9 cellular contexts compared by ENCODE assay signal in genomic region chr2:189763908-189764661, GRCh38.
A peak's percentile ranks its signal among the peaks of the same experiment; 100 is the strongest.
DNase-seq lines count a peak whose midpoint lies in the region; ATAC-seq and TF ChIP-seq lines count a peak whose summit lies in the region.
"Had no signal": no experiment of that assay in that cellular context is flagged by ENCODE, and none has a peak within 500 bp of the region (broad histone marks: within the 10 kb centered on the region; RNA-seq: fewer than 3 reads in every experiment).

No MANE protein-coding gene starts in this region.

- peaks cover 7% of the 10 kb centered on the region for H3K4me1 ChIP-seq in RWPE2 (ENCODE audit: insufficient read depth, poor library complexity, severe bottlenecking)

- TF ChIP-seq CTCF in 22Rv1 (IDR thresholded peaks at IDR 0.05) (no peak), GM06990 (IDR thresholded peaks at IDR 0.05; ENCODE audit: insufficient read depth, low read length, poor library complexity, severe bottlenecking) (no peak), RWPE2 (IDR thresholded peaks at IDR 0.05; ENCODE audit: poor library complexity, severe bottlenecking) (no peak), fibroblast of pulmonary artery (IDR thresholded peaks at IDR 0.05; ENCODE audit: low read length, missing control alignments) (no peak)

- H3K27ac ChIP-seq in 22Rv1 (peak overlapping the region; percentile 92), RWPE2 (ENCODE audit: poor library complexity, severe bottlenecking) (no peak overlapping the region)

- H3K27me3 ChIP-seq in GM06990 (replicated peaks; ENCODE audit: control insufficient read depth, insufficient read depth, low read length): no peaks in the 10 kb centered on the region
- no peaks in the 10 kb centered on the region for H3K27me3 ChIP-seq in RWPE2 (ENCODE audit: insufficient read depth, poor library complexity, severe bottlenecking)

- no peaks in the 10 kb centered on the region for H3K9me3 ChIP-seq in RWPE2 (ENCODE audit: severe bottlenecking)

- DNase-seq in GM06990 (ENCODE audit: extremely low read depth, insufficient read length) (no peak), RWPE2 (ENCODE audit: low spot score) (no peak), fibroblast of pulmonary artery (ENCODE audit: low read depth) (peak; percentile 18), activated gamma-delta T cell (lab: John Stamatoyannopoulos, UW) (no peak), globus pallidus (ENCODE audit: low spot score) (no peak), HPDE6-E6E7 (ENCODE audit: extremely low spot score) (no peak)
- DNase-seq: T1000 had no signal

- no peak for ATAC-seq in RWPE2 (ENCODE audit: low read depth)
- no peak for ATAC-seq in GM19455 (IDR thresholded peaks at IDR 0.05; ENCODE audit: unreplicated experiment)

- H3K4me3 ChIP-seq in GM06990 (replicated peaks; ENCODE audit: low read depth, low read length) (peak overlapping the region; percentile 66; the same call in 1 of the 2 replicates), RWPE2 (ENCODE audit: severe bottlenecking) (peak overlapping the region; percentile 66), fibroblast of pulmonary artery (replicated peaks; ENCODE audit: low read depth, low read length) (no peak overlapping the region)

- no peaks in the 10 kb centered on the region for H3K36me3 ChIP-seq in GM06990 (ENCODE audit: control insufficient read depth, insufficient read depth, low read length)
- H3K36me3 ChIP-seq in RWPE2 (ENCODE audit: low read depth): peaks cover 35% of the 10 kb centered on the region
